ENCODE assay signal across 8 cellular contexts in genomic region chr4:55397024-55397520, GRCh38. TPM values are rescaled to one million over a fixed set of nuclear protein-coding genes. Genes with fewer than 3 reads are reported as not detected.
DNase-seq lines count a peak whose midpoint lies in the region; ATAC-seq and TF ChIP-seq lines count a peak whose summit lies in the region.

No MANE protein-coding gene starts in this region.

- POLR2A ChIA-PET in A673 (lab: Charles Lee; ENCODE audit: low non-redundant PET), result no interaction called here

- TSS peak; percentile 30 for BruUV-seq in A673 (replicated peaks; lab: Mats Ljungman, UMichigan)

- H3K27ac ChIP-seq in A673 (ENCODE audit: low read depth, low read length, poor library complexity, severe bottlenecking), result peak overlapping the region; percentile 81

- H3K27ac Mint-ChIP-seq in activated naive CD8-positive, alpha-beta T cell, result peak overlapping the region; percentile 80
- H3K27ac Mint-ChIP-seq in stimulated activated memory B cell treated with anti-CD40 and anti-IgM and Interleukin-4, amounts not matched to agents 10 μg/mL and 1 μg/mL and 100 μg/mL, for 72 hours, result peak overlapping the region; percentile 95

- no peaks in the 10 kb centered on the region for H3K27me3 Mint-ChIP-seq in activated naive CD8-positive, alpha-beta T cell
- H3K27me3 Mint-ChIP-seq in stimulated activated memory B cell treated with anti-CD40 and anti-IgM and Interleukin-4, amounts not matched to agents 10 μg/mL and 1 μg/mL and 100 μg/mL, for 72 hours, result no peaks in the 10 kb centered on the region

- intact Hi-C loops in A673 (cut with micrococcal nuclease; ENCODE audit: unreplicated experiment), result no loop called here

- TF ChIP-seq CTCF in A673 (conservative IDR thresholded peaks at IDR 0.05; ENCODE audit: low read depth, low read length) (no peak), HFF-Myc (IDR thresholded peaks at IDR 0.05; ENCODE audit: low read depth, low read length, missing control alignments) (no peak)

- peaks cover 48% of the 10 kb centered on the region for H3K4me1 Mint-ChIP-seq in activated naive CD8-positive, alpha-beta T cell (ENCODE audit: low read depth)
- peaks cover 38% of the 10 kb centered on the region for H3K4me1 Mint-ChIP-seq in stimulated activated memory B cell treated with anti-CD40 and anti-IgM and Interleukin-4, amounts not matched to agents 10 μg/mL and 1 μg/mL and 100 μg/mL, for 72 hours

- H3K4me3 ChIP-seq in A673 (ENCODE audit: low read depth, low read length, poor library complexity, severe bottlenecking) (peak overlapping the region; percentile 78), HFF-Myc (replicated peaks; ENCODE audit: low read depth, low read length) (peak overlapping the region; percentile 71), iPS-11a (ENCODE audit: low read depth, low read length) (peak overlapping the region; percentile 87)

- peaks cover 9% of the 10 kb centered on the region for H3K4me1 ChIP-seq in A673 (ENCODE audit: insufficient read depth, low read length, poor library complexity, severe bottlenecking)

- no peak for DNase-seq in A673 (ENCODE audit: low spot score)
- no peak for DNase-seq in HFF-Myc (ENCODE audit: extremely low read depth, low read depth)
- no peak for DNase-seq in NCI-H1105 (lab: John Stamatoyannopoulos, UW)
- no peak for DNase-seq in NCI-H1930 (lab: John Stamatoyannopoulos, UW)

- no peaks in the 10 kb centered on the region for H3K9me3 Mint-ChIP-seq in activated naive CD8-positive, alpha-beta T cell (ENCODE audit: low read depth)
- no peaks in the 10 kb centered on the region for H3K9me3 Mint-ChIP-seq in stimulated activated memory B cell treated with anti-CD40 and anti-IgM and Interleukin-4, amounts not matched to agents 10 μg/mL and 1 μg/mL and 100 μg/mL, for 72 hours

- peaks cover 7% of the 10 kb centered on the region for H3K36me3 Mint-ChIP-seq in activated naive CD8-positive, alpha-beta T cell
- H3K36me3 Mint-ChIP-seq in stimulated activated memory B cell treated with anti-CD40 and anti-IgM and Interleukin-4, amounts not matched to agents 10 μg/mL and 1 μg/mL and 100 μg/mL, for 72 hours, result peaks cover 30% of the 10 kb centered on the region

- no peak for ATAC-seq in stimulated activated memory B cell treated with anti-CD40 and anti-IgM and Interleukin-4, amounts not matched to agents 10 μg/mL and 1 μg/mL and 100 μg/mL, for 72 hours
- no peak for ATAC-seq in GM18858 (IDR thresholded peaks at IDR 0.05; ENCODE audit: unreplicated experiment)

- peak overlapping the region; percentile 92 for H3K4me3 Mint-ChIP-seq in activated naive CD8-positive, alpha-beta T cell
- peak overlapping the region; percentile 90 for H3K4me3 Mint-ChIP-seq in stimulated activated memory B cell treated with anti-CD40 and anti-IgM and Interleukin-4, amounts not matched to agents 10 μg/mL and 1 μg/mL and 100 μg/mL, for 72 hours

- CTCF ChIA-PET in A673 (lab: Charles Lee), result no interaction called here

- H3K9me3 ChIP-seq in A673 (ENCODE audit: low read depth, low read length, poor library complexity, severe bottlenecking), result no peaks in the 10 kb centered on the region

- no peaks in the 10 kb centered on the region for H3K27me3 ChIP-seq in A673 (replicated peaks; ENCODE audit: insufficient read depth, low read depth, low read length, poor library complexity)

- H3K36me3 ChIP-seq in A673 (ENCODE audit: insufficient read depth, low read length, poor library complexity, severe bottlenecking), result no peaks in the 10 kb centered on the region

RNA-seq across cellular contexts. Expression of gene TMEM165, which starts 1.3 kb away (rescaled TPM):
- 33.5 and 34.7 TPM in 2 replicates for total RNA-seq in A673 (2021)

RNA-seq across cellular contexts. Expression of gene SRD5A3, which starts 51.0 kb away (rescaled TPM):
- 40.4 and 48.1 TPM in 2 replicates for total RNA-seq in A673 (2021)
